1 cellular context compared by ENCODE assay signal in the genomic region with DNA sequence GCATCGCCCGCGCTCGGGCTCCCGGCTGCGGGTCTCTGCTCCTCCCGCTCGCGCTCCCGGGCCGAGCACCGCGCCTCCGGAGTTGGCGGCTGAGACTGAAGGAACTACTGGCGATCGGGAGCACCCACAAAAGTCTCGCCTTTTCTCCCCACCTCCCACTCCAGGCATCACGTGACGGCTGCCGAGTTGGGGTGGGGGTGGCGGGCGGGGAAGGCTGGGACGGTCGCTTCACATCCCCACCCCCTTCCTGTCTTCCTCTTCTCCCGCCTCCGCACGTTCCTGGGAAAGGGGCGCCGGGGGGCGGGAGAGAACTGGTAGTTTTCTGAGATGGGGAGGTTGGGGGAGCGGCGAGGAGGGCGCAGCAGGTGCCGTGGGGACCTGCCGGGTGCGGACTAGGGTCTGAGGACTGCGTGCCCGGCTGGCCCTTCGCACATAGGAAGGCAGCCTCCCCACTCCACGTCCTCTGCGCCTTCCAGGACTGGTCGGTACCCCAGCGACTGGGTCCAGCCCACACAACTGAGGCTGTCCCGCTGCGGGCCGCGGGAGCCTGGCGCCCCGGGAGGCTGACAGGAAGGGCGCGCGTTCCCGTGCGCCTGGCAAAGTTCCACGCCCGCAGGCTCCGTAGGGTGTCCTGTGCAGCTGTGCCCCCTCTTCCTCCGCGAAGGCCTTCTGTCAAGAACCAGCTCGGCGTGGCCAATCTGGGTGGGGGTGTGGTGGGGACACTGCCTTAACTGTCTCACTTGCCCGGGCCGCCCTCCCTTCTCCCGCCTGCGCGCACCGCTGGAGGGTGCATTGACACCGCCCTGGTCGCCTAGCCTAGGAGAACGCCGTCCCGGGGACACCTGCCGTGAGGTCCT.
TF ChIP-seq lines count a peak whose summit lies in the region.

A gene with protein sequence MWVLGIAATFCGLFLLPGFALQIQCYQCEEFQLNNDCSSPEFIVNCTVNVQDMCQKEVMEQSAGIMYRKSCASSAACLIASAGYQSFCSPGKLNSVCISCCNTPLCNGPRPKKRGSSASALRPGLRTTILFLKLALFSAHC (minus strand): TSS at position 102 of the 857 bp plus-strand sequence. CDS start 273 bp downstream, outside the sequence.

TF ChIP-seq in WTC11, 78 proteins besides CTCF, POLR2A, EP300 and RAD21 (continued from another document and continues in another):
- TF ChIP-seq, protein P1, sequence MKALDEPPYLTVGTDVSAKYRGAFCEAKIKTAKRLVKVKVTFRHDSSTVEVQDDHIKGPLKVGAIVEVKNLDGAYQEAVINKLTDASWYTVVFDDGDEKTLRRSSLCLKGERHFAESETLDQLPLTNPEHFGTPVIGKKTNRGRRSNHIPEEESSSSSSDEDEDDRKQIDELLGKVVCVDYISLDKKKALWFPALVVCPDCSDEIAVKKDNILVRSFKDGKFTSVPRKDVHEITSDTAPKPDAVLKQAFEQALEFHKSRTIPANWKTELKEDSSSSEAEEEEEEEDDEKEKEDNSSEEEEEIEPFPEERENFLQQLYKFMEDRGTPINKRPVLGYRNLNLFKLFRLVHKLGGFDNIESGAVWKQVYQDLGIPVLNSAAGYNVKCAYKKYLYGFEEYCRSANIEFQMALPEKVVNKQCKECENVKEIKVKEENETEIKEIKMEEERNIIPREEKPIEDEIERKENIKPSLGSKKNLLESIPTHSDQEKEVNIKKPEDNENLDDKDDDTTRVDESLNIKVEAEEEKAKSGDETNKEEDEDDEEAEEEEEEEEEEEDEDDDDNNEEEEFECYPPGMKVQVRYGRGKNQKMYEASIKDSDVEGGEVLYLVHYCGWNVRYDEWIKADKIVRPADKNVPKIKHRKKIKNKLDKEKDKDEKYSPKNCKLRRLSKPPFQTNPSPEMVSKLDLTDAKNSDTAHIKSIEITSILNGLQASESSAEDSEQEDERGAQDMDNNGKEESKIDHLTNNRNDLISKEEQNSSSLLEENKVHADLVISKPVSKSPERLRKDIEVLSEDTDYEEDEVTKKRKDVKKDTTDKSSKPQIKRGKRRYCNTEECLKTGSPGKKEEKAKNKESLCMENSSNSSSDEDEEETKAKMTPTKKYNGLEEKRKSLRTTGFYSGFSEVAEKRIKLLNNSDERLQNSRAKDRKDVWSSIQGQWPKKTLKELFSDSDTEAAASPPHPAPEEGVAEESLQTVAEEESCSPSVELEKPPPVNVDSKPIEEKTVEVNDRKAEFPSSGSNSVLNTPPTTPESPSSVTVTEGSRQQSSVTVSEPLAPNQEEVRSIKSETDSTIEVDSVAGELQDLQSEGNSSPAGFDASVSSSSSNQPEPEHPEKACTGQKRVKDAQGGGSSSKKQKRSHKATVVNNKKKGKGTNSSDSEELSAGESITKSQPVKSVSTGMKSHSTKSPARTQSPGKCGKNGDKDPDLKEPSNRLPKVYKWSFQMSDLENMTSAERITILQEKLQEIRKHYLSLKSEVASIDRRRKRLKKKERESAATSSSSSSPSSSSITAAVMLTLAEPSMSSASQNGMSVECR (CRISPR knock-in tag; IDR thresholded peaks at IDR 0.05; ENCODE audit: borderline replicate concordance) = no peak
- 0 out of 2 replicates have a peak, but pooled peaks have one; percentile 23 for TF ChIP-seq TP53 (CRISPR knock-in tag; IDR thresholded peaks at IDR 0.05)
- TF ChIP-seq NR2C2 (CRISPR knock-in tag; IDR thresholded peaks at IDR 0.05) = no peak
- TF ChIP-seq, protein P2, sequence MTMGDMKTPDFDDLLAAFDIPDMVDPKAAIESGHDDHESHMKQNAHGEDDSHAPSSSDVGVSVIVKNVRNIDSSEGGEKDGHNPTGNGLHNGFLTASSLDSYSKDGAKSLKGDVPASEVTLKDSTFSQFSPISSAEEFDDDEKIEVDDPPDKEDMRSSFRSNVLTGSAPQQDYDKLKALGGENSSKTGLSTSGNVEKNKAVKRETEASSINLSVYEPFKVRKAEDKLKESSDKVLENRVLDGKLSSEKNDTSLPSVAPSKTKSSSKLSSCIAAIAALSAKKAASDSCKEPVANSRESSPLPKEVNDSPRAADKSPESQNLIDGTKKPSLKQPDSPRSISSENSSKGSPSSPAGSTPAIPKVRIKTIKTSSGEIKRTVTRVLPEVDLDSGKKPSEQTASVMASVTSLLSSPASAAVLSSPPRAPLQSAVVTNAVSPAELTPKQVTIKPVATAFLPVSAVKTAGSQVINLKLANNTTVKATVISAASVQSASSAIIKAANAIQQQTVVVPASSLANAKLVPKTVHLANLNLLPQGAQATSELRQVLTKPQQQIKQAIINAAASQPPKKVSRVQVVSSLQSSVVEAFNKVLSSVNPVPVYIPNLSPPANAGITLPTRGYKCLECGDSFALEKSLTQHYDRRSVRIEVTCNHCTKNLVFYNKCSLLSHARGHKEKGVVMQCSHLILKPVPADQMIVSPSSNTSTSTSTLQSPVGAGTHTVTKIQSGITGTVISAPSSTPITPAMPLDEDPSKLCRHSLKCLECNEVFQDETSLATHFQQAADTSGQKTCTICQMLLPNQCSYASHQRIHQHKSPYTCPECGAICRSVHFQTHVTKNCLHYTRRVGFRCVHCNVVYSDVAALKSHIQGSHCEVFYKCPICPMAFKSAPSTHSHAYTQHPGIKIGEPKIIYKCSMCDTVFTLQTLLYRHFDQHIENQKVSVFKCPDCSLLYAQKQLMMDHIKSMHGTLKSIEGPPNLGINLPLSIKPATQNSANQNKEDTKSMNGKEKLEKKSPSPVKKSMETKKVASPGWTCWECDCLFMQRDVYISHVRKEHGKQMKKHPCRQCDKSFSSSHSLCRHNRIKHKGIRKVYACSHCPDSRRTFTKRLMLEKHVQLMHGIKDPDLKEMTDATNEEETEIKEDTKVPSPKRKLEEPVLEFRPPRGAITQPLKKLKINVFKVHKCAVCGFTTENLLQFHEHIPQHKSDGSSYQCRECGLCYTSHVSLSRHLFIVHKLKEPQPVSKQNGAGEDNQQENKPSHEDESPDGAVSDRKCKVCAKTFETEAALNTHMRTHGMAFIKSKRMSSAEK (CRISPR knock-in tag; IDR thresholded peaks at IDR 0.05; ENCODE audit: borderline replicate concordance) = no peak
- no peak for TF ChIP-seq JAZF1 (CRISPR knock-in tag; IDR thresholded peaks at IDR 0.05)
- TF ChIP-seq, protein P3, sequence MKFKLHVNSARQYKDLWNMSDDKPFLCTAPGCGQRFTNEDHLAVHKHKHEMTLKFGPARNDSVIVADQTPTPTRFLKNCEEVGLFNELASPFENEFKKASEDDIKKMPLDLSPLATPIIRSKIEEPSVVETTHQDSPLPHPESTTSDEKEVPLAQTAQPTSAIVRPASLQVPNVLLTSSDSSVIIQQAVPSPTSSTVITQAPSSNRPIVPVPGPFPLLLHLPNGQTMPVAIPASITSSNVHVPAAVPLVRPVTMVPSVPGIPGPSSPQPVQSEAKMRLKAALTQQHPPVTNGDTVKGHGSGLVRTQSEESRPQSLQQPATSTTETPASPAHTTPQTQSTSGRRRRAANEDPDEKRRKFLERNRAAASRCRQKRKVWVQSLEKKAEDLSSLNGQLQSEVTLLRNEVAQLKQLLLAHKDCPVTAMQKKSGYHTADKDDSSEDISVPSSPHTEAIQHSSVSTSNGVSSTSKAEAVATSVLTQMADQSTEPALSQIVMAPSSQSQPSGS (CRISPR knock-in tag; IDR thresholded peaks at IDR 0.05; ENCODE audit: borderline replicate concordance, low read depth) = no peak
- no peak for TF ChIP-seq CBFB (CRISPR knock-in tag; IDR thresholded peaks at IDR 0.05; ENCODE audit: low read depth)
- TF ChIP-seq, protein P4, sequence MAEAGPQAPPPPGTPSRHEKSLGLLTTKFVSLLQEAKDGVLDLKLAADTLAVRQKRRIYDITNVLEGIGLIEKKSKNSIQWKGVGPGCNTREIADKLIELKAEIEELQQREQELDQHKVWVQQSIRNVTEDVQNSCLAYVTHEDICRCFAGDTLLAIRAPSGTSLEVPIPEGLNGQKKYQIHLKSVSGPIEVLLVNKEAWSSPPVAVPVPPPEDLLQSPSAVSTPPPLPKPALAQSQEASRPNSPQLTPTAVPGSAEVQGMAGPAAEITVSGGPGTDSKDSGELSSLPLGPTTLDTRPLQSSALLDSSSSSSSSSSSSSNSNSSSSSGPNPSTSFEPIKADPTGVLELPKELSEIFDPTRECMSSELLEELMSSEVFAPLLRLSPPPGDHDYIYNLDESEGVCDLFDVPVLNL (CRISPR knock-in tag; IDR thresholded peaks at IDR 0.05; ENCODE audit: borderline replicate concordance, low read depth) = no peak
- TF ChIP-seq, protein P5, sequence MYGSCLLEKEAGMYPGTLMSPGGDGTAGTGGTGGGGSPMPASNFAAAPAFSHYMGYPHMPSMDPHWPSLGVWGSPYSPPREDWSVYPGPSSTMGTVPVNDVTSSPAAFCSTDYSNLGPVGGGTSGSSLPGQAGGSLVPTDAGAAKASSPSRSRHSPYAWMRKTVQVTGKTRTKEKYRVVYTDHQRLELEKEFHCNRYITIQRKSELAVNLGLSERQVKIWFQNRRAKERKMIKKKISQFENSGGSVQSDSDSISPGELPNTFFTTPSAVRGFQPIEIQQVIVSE (CRISPR knock-in tag; IDR thresholded peaks at IDR 0.05; ENCODE audit: borderline replicate concordance) = no peak
- no peak for TF ChIP-seq TCF7 (CRISPR knock-in tag; IDR thresholded peaks at IDR 0.05; ENCODE audit: low read depth)
- TF ChIP-seq, protein P6, sequence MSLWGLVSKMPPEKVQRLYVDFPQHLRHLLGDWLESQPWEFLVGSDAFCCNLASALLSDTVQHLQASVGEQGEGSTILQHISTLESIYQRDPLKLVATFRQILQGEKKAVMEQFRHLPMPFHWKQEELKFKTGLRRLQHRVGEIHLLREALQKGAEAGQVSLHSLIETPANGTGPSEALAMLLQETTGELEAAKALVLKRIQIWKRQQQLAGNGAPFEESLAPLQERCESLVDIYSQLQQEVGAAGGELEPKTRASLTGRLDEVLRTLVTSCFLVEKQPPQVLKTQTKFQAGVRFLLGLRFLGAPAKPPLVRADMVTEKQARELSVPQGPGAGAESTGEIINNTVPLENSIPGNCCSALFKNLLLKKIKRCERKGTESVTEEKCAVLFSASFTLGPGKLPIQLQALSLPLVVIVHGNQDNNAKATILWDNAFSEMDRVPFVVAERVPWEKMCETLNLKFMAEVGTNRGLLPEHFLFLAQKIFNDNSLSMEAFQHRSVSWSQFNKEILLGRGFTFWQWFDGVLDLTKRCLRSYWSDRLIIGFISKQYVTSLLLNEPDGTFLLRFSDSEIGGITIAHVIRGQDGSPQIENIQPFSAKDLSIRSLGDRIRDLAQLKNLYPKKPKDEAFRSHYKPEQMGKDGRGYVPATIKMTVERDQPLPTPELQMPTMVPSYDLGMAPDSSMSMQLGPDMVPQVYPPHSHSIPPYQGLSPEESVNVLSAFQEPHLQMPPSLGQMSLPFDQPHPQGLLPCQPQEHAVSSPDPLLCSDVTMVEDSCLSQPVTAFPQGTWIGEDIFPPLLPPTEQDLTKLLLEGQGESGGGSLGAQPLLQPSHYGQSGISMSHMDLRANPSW (CRISPR knock-in tag; conservative IDR thresholded peaks at IDR 0.05; ENCODE audit: low read depth) = no peak
- no peak for TF ChIP-seq NFYB (CRISPR knock-in tag; conservative IDR thresholded peaks at IDR 0.05; ENCODE audit: low read depth)
- no peak for TF ChIP-seq GABPB1 (CRISPR knock-in tag; IDR thresholded peaks at IDR 0.05)
- no peak for TF ChIP-seq SMAD4 (CRISPR knock-in tag; IDR thresholded peaks at IDR 0.05)
- TF ChIP-seq, protein P7, sequence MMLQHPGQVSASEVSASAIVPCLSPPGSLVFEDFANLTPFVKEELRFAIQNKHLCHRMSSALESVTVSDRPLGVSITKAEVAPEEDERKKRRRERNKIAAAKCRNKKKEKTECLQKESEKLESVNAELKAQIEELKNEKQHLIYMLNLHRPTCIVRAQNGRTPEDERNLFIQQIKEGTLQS (CRISPR knock-in tag; conservative IDR thresholded peaks at IDR 0.05) = no peak
- no peak for TF ChIP-seq ZNF121 (CRISPR knock-in tag; IDR thresholded peaks at IDR 0.05)
- no peak for TF ChIP-seq CREM (CRISPR knock-in tag; IDR thresholded peaks at IDR 0.05)
- no peak for TF ChIP-seq HMGA2 (CRISPR knock-in tag; IDR thresholded peaks at IDR 0.05)
- TF ChIP-seq, protein P8, sequence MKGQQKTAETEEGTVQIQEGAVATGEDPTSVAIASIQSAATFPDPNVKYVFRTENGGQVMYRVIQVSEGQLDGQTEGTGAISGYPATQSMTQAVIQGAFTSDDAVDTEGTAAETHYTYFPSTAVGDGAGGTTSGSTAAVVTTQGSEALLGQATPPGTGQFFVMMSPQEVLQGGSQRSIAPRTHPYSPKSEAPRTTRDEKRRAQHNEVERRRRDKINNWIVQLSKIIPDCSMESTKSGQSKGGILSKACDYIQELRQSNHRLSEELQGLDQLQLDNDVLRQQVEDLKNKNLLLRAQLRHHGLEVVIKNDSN (CRISPR knock-in tag; IDR thresholded peaks at IDR 0.05) = peak; percentile 87
- TF ChIP-seq, protein P9, sequence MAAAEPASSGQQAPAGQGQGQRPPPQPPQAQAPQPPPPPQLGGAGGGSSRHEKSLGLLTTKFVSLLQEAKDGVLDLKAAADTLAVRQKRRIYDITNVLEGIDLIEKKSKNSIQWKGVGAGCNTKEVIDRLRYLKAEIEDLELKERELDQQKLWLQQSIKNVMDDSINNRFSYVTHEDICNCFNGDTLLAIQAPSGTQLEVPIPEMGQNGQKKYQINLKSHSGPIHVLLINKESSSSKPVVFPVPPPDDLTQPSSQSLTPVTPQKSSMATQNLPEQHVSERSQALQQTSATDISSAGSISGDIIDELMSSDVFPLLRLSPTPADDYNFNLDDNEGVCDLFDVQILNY (CRISPR knock-in tag; IDR thresholded peaks at IDR 0.05) = 0 out of 2 replicates have a peak, but pooled peaks have one; percentile 22
- no peak for TF ChIP-seq NFE2L1 (CRISPR knock-in tag; IDR thresholded peaks at IDR 0.05)
- TF ChIP-seq JUN (CRISPR knock-in tag; IDR thresholded peaks at IDR 0.05) = no peak
- TF ChIP-seq, protein P10, sequence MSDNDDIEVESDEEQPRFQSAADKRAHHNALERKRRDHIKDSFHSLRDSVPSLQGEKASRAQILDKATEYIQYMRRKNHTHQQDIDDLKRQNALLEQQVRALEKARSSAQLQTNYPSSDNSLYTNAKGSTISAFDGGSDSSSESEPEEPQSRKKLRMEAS (CRISPR knock-in tag; IDR thresholded peaks at IDR 0.05) = peak; percentile 43; the same call in 1 of the 2 replicates
- TF ChIP-seq MXD4 (CRISPR knock-in tag; IDR thresholded peaks at IDR 0.05; ENCODE audit: borderline replicate concordance) = no peak
- no peak for TF ChIP-seq ZNF219 (CRISPR knock-in tag; IDR thresholded peaks at IDR 0.05; ENCODE audit: borderline replicate concordance)
- TF ChIP-seq SOX15 (CRISPR knock-in tag; IDR thresholded peaks at IDR 0.05) = no peak
- TF ChIP-seq RORB (CRISPR knock-in tag; IDR thresholded peaks at IDR 0.05) = no peak
- TF ChIP-seq, protein P11, sequence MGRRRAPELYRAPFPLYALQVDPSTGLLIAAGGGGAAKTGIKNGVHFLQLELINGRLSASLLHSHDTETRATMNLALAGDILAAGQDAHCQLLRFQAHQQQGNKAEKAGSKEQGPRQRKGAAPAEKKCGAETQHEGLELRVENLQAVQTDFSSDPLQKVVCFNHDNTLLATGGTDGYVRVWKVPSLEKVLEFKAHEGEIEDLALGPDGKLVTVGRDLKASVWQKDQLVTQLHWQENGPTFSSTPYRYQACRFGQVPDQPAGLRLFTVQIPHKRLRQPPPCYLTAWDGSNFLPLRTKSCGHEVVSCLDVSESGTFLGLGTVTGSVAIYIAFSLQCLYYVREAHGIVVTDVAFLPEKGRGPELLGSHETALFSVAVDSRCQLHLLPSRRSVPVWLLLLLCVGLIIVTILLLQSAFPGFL (CRISPR knock-in tag; IDR thresholded peaks at IDR 0.05; ENCODE audit: borderline replicate concordance) = no peak
- TF ChIP-seq, protein P12, sequence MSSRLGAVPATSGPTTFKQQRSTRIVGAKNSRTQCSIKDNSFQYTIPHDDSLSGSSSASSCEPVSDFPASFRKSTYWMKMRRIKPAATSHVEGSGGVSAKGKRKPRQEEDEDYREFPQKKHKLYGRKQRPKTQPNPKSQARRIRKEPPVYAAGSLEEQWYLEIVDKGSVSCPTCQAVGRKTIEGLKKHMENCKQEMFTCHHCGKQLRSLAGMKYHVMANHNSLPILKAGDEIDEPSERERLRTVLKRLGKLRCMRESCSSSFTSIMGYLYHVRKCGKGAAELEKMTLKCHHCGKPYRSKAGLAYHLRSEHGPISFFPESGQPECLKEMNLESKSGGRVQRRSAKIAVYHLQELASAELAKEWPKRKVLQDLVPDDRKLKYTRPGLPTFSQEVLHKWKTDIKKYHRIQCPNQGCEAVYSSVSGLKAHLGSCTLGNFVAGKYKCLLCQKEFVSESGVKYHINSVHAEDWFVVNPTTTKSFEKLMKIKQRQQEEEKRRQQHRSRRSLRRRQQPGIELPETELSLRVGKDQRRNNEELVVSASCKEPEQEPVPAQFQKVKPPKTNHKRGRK (CRISPR knock-in tag; IDR thresholded peaks at IDR 0.05; ENCODE audit: borderline replicate concordance) = no peak
